ENCODE assay signal across 34 cellular contexts in the genomic region with DNA sequence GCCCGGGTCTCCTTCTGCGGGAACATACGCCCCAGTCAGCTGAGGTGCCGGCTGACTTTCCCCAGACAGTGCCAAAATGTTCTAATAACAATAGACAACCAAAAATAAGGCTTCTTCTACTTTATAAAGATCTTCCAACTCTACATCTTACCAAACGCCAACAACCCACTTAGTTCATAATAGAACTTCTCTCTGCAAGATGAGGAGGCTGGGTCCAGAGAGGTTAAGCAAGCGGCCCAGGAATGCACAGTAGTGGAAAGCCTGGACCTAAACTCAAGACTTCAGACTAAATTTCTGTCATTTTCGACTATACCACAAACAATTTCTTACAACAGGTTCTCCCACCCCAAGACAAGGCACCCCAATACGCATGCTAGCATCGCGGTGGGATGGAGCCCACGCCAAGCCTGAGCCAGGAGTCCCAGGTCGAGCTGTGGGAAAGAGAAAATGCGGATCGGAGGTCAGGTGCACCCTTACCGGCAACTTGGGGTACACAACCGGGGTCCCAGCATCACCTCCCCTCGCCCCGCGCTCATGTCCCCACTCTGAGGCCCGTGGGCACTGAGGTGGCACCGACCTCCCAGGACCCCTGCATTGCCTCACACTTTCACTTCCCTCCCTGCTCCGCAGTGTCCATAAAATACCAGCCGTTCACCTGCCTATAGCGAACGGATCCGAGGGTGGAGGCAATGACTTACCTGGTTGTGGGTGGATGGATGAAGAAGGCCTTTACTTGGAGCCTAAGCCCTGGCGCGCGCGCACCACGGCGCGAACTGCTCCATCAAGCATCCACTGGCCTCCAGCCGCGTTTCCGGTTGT. TPM values are rescaled to one million over a fixed set of nuclear protein-coding genes. Genes with fewer than 3 reads are reported as not detected.
"Had no signal": no experiment of that assay in that cellular context is flagged by ENCODE, and none has a peak within 500 bp of the region (broad histone marks: within the 10 kb centered on the region; RNA-seq: fewer than 3 reads in every experiment).

No MANE protein-coding gene starts in this region.

- H3K4me1 ChIP-seq: adrenal gland, body of pancreas, left lung, sigmoid colon, uterus had no signal

- H3K27ac ChIP-seq: adrenal gland, body of pancreas, left lung, ovary, sigmoid colon, uterus had no signal

- H3K36me3 Mint-ChIP-seq: activated naive CD8-positive, alpha-beta T cell treated with anti-CD3 and anti-CD28 coated beads for 36 hours; stimulated activated effector memory CD8-positive, alpha-beta T cell treated with anti-CD3 and anti-CD28 coated beads, Interleukin-12 subunit alpha, Interleukin-12 subunit beta, amount 100 ng/mL, for 72 hours; type B pancreatic cell had no signal

- ATAC-seq: body of pancreas; effector memory CD8-positive, alpha-beta T cell; gastroesophageal sphincter; mucosa of descending colon; stimulated activated effector memory CD8-positive, alpha-beta T cell treated with anti-CD3 and anti-CD28 coated beads, Interleukin-12 subunit alpha, Interleukin-12 subunit beta, amount 100 ng/mL, for 72 hours; stimulated activated naive CD8-positive, alpha-beta T cell treated with anti-CD3 and anti-CD28 coated beads, Interleukin-15, amount 100 ng/mL, for 72 hours had no signal

- H3K4me3 Mint-ChIP-seq: activated naive CD4-positive, alpha-beta T cell treated with anti-CD3 and anti-CD28 coated beads for 36 hours; activated naive CD8-positive, alpha-beta T cell treated with anti-CD3 and anti-CD28 coated beads for 36 hours; effector memory CD8-positive, alpha-beta T cell; nephron; stimulated activated effector memory CD8-positive, alpha-beta T cell treated with anti-CD3 and anti-CD28 coated beads, Interleukin-12 subunit alpha, Interleukin-12 subunit beta, amount 100 ng/mL, for 72 hours; stimulated activated naive CD8-positive, alpha-beta T cell treated with anti-CD3 and anti-CD28 coated beads, Interleukin-15, amount 100 ng/mL, for 72 hours; T-helper 2 cell treated with Interferon-gamma antibody and Interleukin-4, amounts not matched to agents 5 μg/mL and 100 μg/mL, for 36 hours; type B pancreatic cell had no signal

- H3K27me3 ChIP-seq: ovary had no signal

- H3K9me3 ChIP-seq: adrenal gland, body of pancreas, gastroesophageal sphincter, left lung, mucosa of descending colon, ovary, sigmoid colon, uterus had no signal

- H3K27ac Mint-ChIP-seq: activated naive CD4-positive, alpha-beta T cell treated with anti-CD3 and anti-CD28 coated beads for 36 hours; activated naive CD8-positive, alpha-beta T cell treated with anti-CD3 and anti-CD28 coated beads for 36 hours; effector memory CD8-positive, alpha-beta T cell; nephron; progenitor cell of endocrine pancreas; stimulated activated effector memory CD8-positive, alpha-beta T cell treated with anti-CD3 and anti-CD28 coated beads, Interleukin-12 subunit alpha, Interleukin-12 subunit beta, amount 100 ng/mL, for 72 hours; T-helper 2 cell treated with Interferon-gamma antibody and Interleukin-4, amounts not matched to agents 5 μg/mL and 100 μg/mL, for 36 hours; type B pancreatic cell had no signal

- H3K36me3 ChIP-seq: adrenal gland, gastroesophageal sphincter, left lung, ovary, sigmoid colon, uterus had no signal

- H3K4me3 ChIP-seq: adrenal gland, body of pancreas, left lung, mucosa of descending colon, ovary, sigmoid colon, uterus had no signal

- H3K9me3 Mint-ChIP-seq: activated naive CD4-positive, alpha-beta T cell treated with anti-CD3 and anti-CD28 coated beads for 36 hours; activated naive CD8-positive, alpha-beta T cell treated with anti-CD3 and anti-CD28 coated beads for 36 hours; effector memory CD8-positive, alpha-beta T cell; nephron; stimulated activated naive CD8-positive, alpha-beta T cell treated with anti-CD3 and anti-CD28 coated beads, Interleukin-15, amount 100 ng/mL, for 72 hours; T-helper 2 cell treated with Interferon-gamma antibody and Interleukin-4, amounts not matched to agents 5 μg/mL and 100 μg/mL, for 36 hours; type B pancreatic cell had no signal

- H3K4me1 Mint-ChIP-seq: nephron; stimulated activated effector memory CD8-positive, alpha-beta T cell treated with anti-CD3 and anti-CD28 coated beads, Interleukin-12 subunit alpha, Interleukin-12 subunit beta, amount 100 ng/mL, for 72 hours had no signal

- DNase-seq: activated CD4-positive, alpha-beta T cell treated with anti-CD3 and anti-CD28 coated beads for 4 hours; activated CD4-positive, alpha-beta T cell treated with anti-CD3 and anti-CD28 coated beads, Interleukin-2, amount 50 U/mL, for 4 hours; activated effector memory CD4-positive, alpha-beta T cell treated with Interleukin-2 at 50 U/mL for 16 hours; activated naive CD4-positive, alpha-beta T cell treated with anti-CD3 and anti-CD28 coated beads for 36 hours; activated naive CD8-positive, alpha-beta T cell treated with anti-CD3 and anti-CD28 coated beads for 36 hours; adrenal gland; aorta; body of pancreas; cortex of kidney; effector memory CD8-positive, alpha-beta T cell; hippocampal formation; kidney glomerular epithelial cell; mucosa of descending colon; ovary; sigmoid colon; small intestine; stimulated activated CD4-positive, alpha-beta T cell treated with anti-CD3 and anti-CD28 coated beads, Interleukin-4, amount 100 ng/mL, for 24 hours; stimulated activated naive CD8-positive, alpha-beta T cell treated with anti-CD3 and anti-CD28 coated beads, Interleukin-15, amount 100 ng/mL, for 72 hours; substantia nigra; T-helper 1 cell; uterus had no signal

RNA-seq across cellular contexts. Expression of gene TBX5, which starts 42.1 kb away (rescaled TPM):
- total RNA-seq: activated naive CD4-positive, alpha-beta T cell treated with anti-CD3 and anti-CD28 coated beads for 36 hours; activated naive CD8-positive, alpha-beta T cell treated with anti-CD3 and anti-CD28 coated beads for 36 hours; body of pancreas; cerebellum; endothelial cell of umbilical vein; lung microvascular endothelial cell; mesenteric fat pad; mucosa of descending colon; myocyte; progenitor cell of endocrine pancreas; renal cortical epithelial cell; sigmoid colon; uterus had no signal
